In genomic region chr9:91807640-91808246, GRCh38 we compare ENCODE assay signal across 16 cellular contexts.
"Had no signal": no experiment of that assay in that cellular context is flagged by ENCODE, and none has a peak within 500 bp of the region (broad histone marks: within the 10 kb centered on the region; RNA-seq: fewer than 3 reads in every experiment).

No MANE protein-coding gene starts in this region.

- H3K27ac ChIP-seq: ascending aorta, epithelial cell of prostate had no signal

- H3K9me3 ChIP-seq: ascending aorta had no signal

- ATAC-seq: natural killer cell; sciatic nerve; stimulated activated naive B cell treated with anti-CD40 and anti-IgM and Interleukin-4, amounts not matched to agents 10 μg/mL and 1 μg/mL and 100 μg/mL, for 72 hours had no signal

- DNase-seq: activated T-cell treated with anti-CD3 and anti-CD28 coated beads, Interleukin-2, amount 50 U/mL, for 48 hours; effector CD8-positive, alpha-beta T cell; hippocampal formation; kidney glomerular epithelial cell; natural killer cell; nucleus accumbens; stimulated activated CD4-positive, alpha-beta T cell treated with anti-CD3 and anti-CD28 coated beads, Interleukin-2, amount 100 ng/mL, for 24 hours; stimulated activated naive B cell treated with anti-CD40 and anti-IgM and Interleukin-4, amounts not matched to agents 10 μg/mL and 1 μg/mL and 100 μg/mL, for 72 hours; substantia nigra had no signal

- H3K27ac Mint-ChIP-seq: natural killer cell; progenitor cell of endocrine pancreas; stimulated activated naive B cell treated with anti-CD40 and anti-IgM and Interleukin-4, amounts not matched to agents 10 μg/mL and 1 μg/mL and 100 μg/mL, for 72 hours; type B pancreatic cell had no signal

- H3K9me3 Mint-ChIP-seq: natural killer cell; stimulated activated naive B cell treated with anti-CD40 and anti-IgM and Interleukin-4, amounts not matched to agents 10 μg/mL and 1 μg/mL and 100 μg/mL, for 72 hours; type B pancreatic cell had no signal

- H3K27me3 Mint-ChIP-seq: progenitor cell of endocrine pancreas had no signal

- FAIRE-seq: bronchial epithelial cell, colon had no signal

- H3K4me3 Mint-ChIP-seq: natural killer cell; stimulated activated naive B cell treated with anti-CD40 and anti-IgM and Interleukin-4, amounts not matched to agents 10 μg/mL and 1 μg/mL and 100 μg/mL, for 72 hours; type B pancreatic cell had no signal

- H3K4me3 ChIP-seq: ascending aorta had no signal

- H3K4me1 ChIP-seq: ascending aorta had no signal

- H3K4me1 Mint-ChIP-seq: natural killer cell; stimulated activated naive B cell treated with anti-CD40 and anti-IgM and Interleukin-4, amounts not matched to agents 10 μg/mL and 1 μg/mL and 100 μg/mL, for 72 hours had no signal

- H3K36me3 ChIP-seq: ascending aorta had no signal

- H3K36me3 Mint-ChIP-seq: natural killer cell; stimulated activated naive B cell treated with anti-CD40 and anti-IgM and Interleukin-4, amounts not matched to agents 10 μg/mL and 1 μg/mL and 100 μg/mL, for 72 hours had no signal

- H3K27me3 ChIP-seq: ascending aorta had no signal
